Comparison of ENCODE assay signal across 23 cellular contexts in genomic region chr16:28151180-28151579, GRCh38.
A peak's percentile ranks its signal among the peaks of the same experiment; 100 is the strongest.
DNase-seq lines count a peak whose midpoint lies in the region; ATAC-seq and TF ChIP-seq lines count a peak whose summit lies in the region.
"Had no signal": no experiment of that assay in that cellular context is flagged by ENCODE, and none has a peak within 500 bp of the region (broad histone marks: within the 10 kb centered on the region; RNA-seq: fewer than 3 reads in every experiment).

No MANE protein-coding gene starts in this region.

- intact Hi-C loops in prostate gland (cut with DNase I), result loop anchor here (10.0 kb wide), 1 partner anchor 54 kb away; no protein-coding TSS in a partner anchor

- CTCF ChIA-PET in T-cell (lab: Charles Lee), result interaction anchor here (0.5 to 1.6 kb wide), 8 partner anchors 8 to 136 kb away, joined by 3 to 9 read pairs (median 3); no protein-coding TSS in a partner anchor

- H3K4me3 Mint-ChIP-seq in activated T-cell treated with anti-CD3 and anti-CD28 coated beads, Interleukin-2, amount 50 U/mL, for 72 hours, result no peak overlapping the region
- peak overlapping the region in 1 of 3 donors; percentile 28 for H3K4me3 Mint-ChIP-seq in T-cell
- no peak overlapping the region for H3K4me3 Mint-ChIP-seq in activated naive CD8-positive, alpha-beta T cell treated with anti-CD3 and anti-CD28 coated beads, Interleukin-2, amount 50 U/mL, for 24 hours

- no peak overlapping the region for H3K27ac ChIP-seq in prostate gland
- H3K27ac ChIP-seq: esophagus muscularis mucosa, gastrocnemius medialis, GM23248, parathyroid adenoma, testis had no signal

- peaks cover 0 to 8% of the 10 kb centered on the region in 2 donors for H3K36me3 ChIP-seq in prostate gland

- H3K9me3 Mint-ChIP-seq in activated T-cell treated with anti-CD3 and anti-CD28 coated beads, Interleukin-2, amount 50 U/mL, for 72 hours, result no peaks in the 10 kb centered on the region
- no peaks in the 10 kb centered on the region for H3K9me3 Mint-ChIP-seq in T-cell
- H3K9me3 Mint-ChIP-seq in activated naive CD8-positive, alpha-beta T cell treated with anti-CD3 and anti-CD28 coated beads, Interleukin-2, amount 50 U/mL, for 24 hours, result no peaks in the 10 kb centered on the region

- 59% methylated on average over 7 of the region's 7 CpGs for WGBS in prostate gland

- DNase-seq in activated T-cell treated with anti-CD3 and anti-CD28 coated beads, Interleukin-2, amount 50 U/mL, for 72 hours, result no peak
- no peak for DNase-seq in activated T-cell treated with anti-CD3 and anti-CD28 coated beads for 4 hours
- no peak for DNase-seq in T-cell
- DNase-seq in activated naive CD8-positive, alpha-beta T cell treated with anti-CD3 and anti-CD28 coated beads, Interleukin-2, amount 50 U/mL, for 24 hours, result no peak
- DNase-seq in prostate gland (ENCODE audit: low spot score), result peak; percentile 20
- no peak for DNase-seq in NCI-H2196 treated with DMSO at 0.1 percent for 48 hours (lab: John Stamatoyannopoulos, UW; ENCODE audit: unreplicated experiment)
- DNase-seq in activated CD4-positive, CD25-positive, alpha-beta regulatory T cell (lab: John Stamatoyannopoulos, UW), result no peak
- DNase-seq in NCI-H226, result no peak
- DNase-seq: anterior cingulate cortex; central memory CD4-positive, alpha-beta T cell; gastrocnemius medialis; GM23248; IMR-90; mesenchymal stem cell; MG63; NCI-H1436 treated with DMSO at 0.1 percent for 48 hours; NCI-H2171; NCI-H748 treated with DMSO at 0.1 percent for 48 hours; stimulated activated CD4-positive, alpha-beta T cell treated with anti-CD3 and anti-CD28 coated beads, Interleukin-15, amount 100 ng/mL, for 24 hours; testis had no signal

- no peak for ATAC-seq in activated T-cell treated with anti-CD3 and anti-CD28 coated beads, Interleukin-2, amount 50 U/mL, for 72 hours (replicated peaks in 1 of 2)
- ATAC-seq in T-cell (replicated peaks in 1 of 4), result no peak
- no peak for ATAC-seq in activated naive CD8-positive, alpha-beta T cell treated with anti-CD3 and anti-CD28 coated beads, Interleukin-2, amount 50 U/mL, for 24 hours
- ATAC-seq: gastrocnemius medialis, sciatic nerve had no signal

- peaks cover 72% of the 10 kb centered on the region for H3K4me1 Mint-ChIP-seq in activated T-cell treated with anti-CD3 and anti-CD28 coated beads, Interleukin-2, amount 50 U/mL, for 72 hours (ENCODE audit: low read depth)
- H3K4me1 Mint-ChIP-seq in T-cell, result peaks cover 68 to 77% (median 72%) of the 10 kb centered on the region in 3 donors
- peaks cover 66% of the 10 kb centered on the region for H3K4me1 Mint-ChIP-seq in activated naive CD8-positive, alpha-beta T cell treated with anti-CD3 and anti-CD28 coated beads, Interleukin-2, amount 50 U/mL, for 24 hours

- TF ChIP-seq POLR2A in prostate gland (IDR thresholded peaks at IDR 0.05), result no peak

- no peaks in the 10 kb centered on the region for H3K9me3 ChIP-seq in prostate gland
- H3K9me3 ChIP-seq: esophagus muscularis mucosa, gastrocnemius medialis, MG63, testis had no signal

- H3K27ac Mint-ChIP-seq in activated T-cell treated with anti-CD3 and anti-CD28 coated beads, Interleukin-2, amount 50 U/mL, for 72 hours, result peak overlapping the region; percentile 78
- peak overlapping the region; percentile 88 to 90 for H3K27ac Mint-ChIP-seq in T-cell
- peak overlapping the region; percentile 13 for H3K27ac Mint-ChIP-seq in activated naive CD8-positive, alpha-beta T cell treated with anti-CD3 and anti-CD28 coated beads, Interleukin-2, amount 50 U/mL, for 24 hours

- POLR2A ChIA-PET in T-cell (lab: Charles Lee), result interaction anchor here (0.6 to 1.3 kb wide), 2 partner anchors 36 to 58 kb away, joined by 3 read pairs; no protein-coding TSS in a partner anchor

- no peaks in the 10 kb centered on the region for H3K27me3 ChIP-seq in prostate gland (replicated peaks; ENCODE audit: insufficient read depth)
- H3K27me3 ChIP-seq: esophagus muscularis mucosa, gastrocnemius medialis, MG63, testis had no signal

- TF ChIP-seq CTCF in prostate gland (IDR thresholded peaks at IDR 0.05), result no peak

- H3K4me1 ChIP-seq in prostate gland (replicated peaks), result no peaks in the 10 kb centered on the region
- H3K4me1 ChIP-seq: esophagus muscularis mucosa, gastrocnemius medialis, parathyroid adenoma, testis had no signal

- H3K4me3 ChIP-seq in prostate gland, result no peak overlapping the region
- H3K4me3 ChIP-seq: esophagus muscularis mucosa, gastrocnemius medialis, GM23248, MG63, testis had no signal

- H3K27me3 Mint-ChIP-seq in activated T-cell treated with anti-CD3 and anti-CD28 coated beads, Interleukin-2, amount 50 U/mL, for 72 hours (ENCODE audit: low read depth), result no peaks in the 10 kb centered on the region
- no peaks in the 10 kb centered on the region for H3K27me3 Mint-ChIP-seq in T-cell
- H3K27me3 Mint-ChIP-seq in activated naive CD8-positive, alpha-beta T cell treated with anti-CD3 and anti-CD28 coated beads, Interleukin-2, amount 50 U/mL, for 24 hours, result no peaks in the 10 kb centered on the region

- peaks cover 23 to 49% of the 10 kb centered on the region in 2 donors for H3K36me3 Mint-ChIP-seq in activated T-cell treated with anti-CD3 and anti-CD28 coated beads, Interleukin-2, amount 50 U/mL, for 72 hours (ENCODE audit: insufficient read depth in 2 of 2)
- H3K36me3 Mint-ChIP-seq in T-cell, result peaks cover 79% of the 10 kb centered on the region
- H3K36me3 Mint-ChIP-seq in activated naive CD8-positive, alpha-beta T cell treated with anti-CD3 and anti-CD28 coated beads, Interleukin-2, amount 50 U/mL, for 24 hours (ENCODE audit: low read depth), result peaks cover 76% of the 10 kb centered on the region

Comparison
In these comparisons a context has a peak if more than half of its experiments do, and no peak if none do; other contexts are left out.
1. H3K27ac Mint-ChIP-seq: peak in every context shown above with its lines; median percentile 89 in T-cell; 78 in activated T-cell treated with anti-CD3 and anti-CD28 coated beads, Interleukin-2, amount 50 U/mL, for 72 hours; 13 in activated naive CD8-positive, alpha-beta T cell treated with anti-CD3 and anti-CD28 coated beads, Interleukin-2, amount 50 U/mL, for 24 hours.